ENCODE assay signal across 15 cellular contexts in the genomic region with DNA sequence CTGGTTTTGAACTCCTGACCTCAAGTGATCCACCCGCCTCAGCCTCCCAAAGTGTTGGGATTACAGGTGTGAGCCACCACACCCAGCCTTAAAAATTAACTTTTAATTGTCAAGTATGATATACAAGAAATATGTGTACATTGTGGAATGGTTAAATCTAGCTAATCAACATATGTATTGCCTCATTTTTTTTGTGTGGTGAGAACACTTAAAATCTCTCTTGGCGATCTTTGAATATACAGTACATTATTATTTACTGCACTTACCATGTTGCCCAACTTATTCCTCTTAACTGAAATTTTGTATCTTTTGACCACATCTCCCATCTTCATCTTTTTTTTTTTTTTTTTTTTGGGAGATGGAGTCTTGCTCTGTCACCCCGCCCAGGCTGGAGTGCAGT. TPM values are rescaled to one million over a fixed set of nuclear protein-coding genes. Genes with fewer than 3 reads are reported as not detected.
DNase-seq lines count a peak whose midpoint lies in the region; ATAC-seq and TF ChIP-seq lines count a peak whose summit lies in the region.
"Had no signal": no experiment of that assay in that cellular context is flagged by ENCODE, and none has a peak within 500 bp of the region (broad histone marks: within the 10 kb centered on the region; RNA-seq: fewer than 3 reads in every experiment).

No MANE protein-coding gene starts in this region.

- H2BK20ac ChIP-seq in IMR-90 (ENCODE audit: low read depth, low read length) = no peak overlapping the region

- H3K4ac ChIP-seq in IMR-90 (ENCODE audit: low read depth, low read length) = 0 out of 2 replicates have a peak overlapping the region, but pooled peaks have one; percentile 13

- no peaks in the 10 kb centered on the region for H3K27me3 ChIP-seq in IMR-90 (ENCODE audit: control insufficient read depth, insufficient read depth, low read length)
- H3K27me3 ChIP-seq in ascending aorta = no peaks in the 10 kb centered on the region
- H3K27me3 ChIP-seq in liver (ENCODE audit: control insufficient read depth in 4 of 4, insufficient read depth in 4 of 4, low read length in 3 of 4) = no peaks in the 10 kb centered on the region
- H3K27me3 ChIP-seq in tibial artery = no peaks in the 10 kb centered on the region
- H3K27me3 ChIP-seq: body of pancreas, testis had no signal

- no peak overlapping the region for H3K9ac ChIP-seq in IMR-90 (ENCODE audit: low read depth, low read length)
- no peak overlapping the region for H3K9ac ChIP-seq in liver (ENCODE audit: low read depth in 1 of 2, low read length in 2 of 2)

- peaks cover 16% of the 10 kb centered on the region for H3K9me1 ChIP-seq in IMR-90 (ENCODE audit: insufficient read depth, low read length)

- TF ChIP-seq RAD21 in IMR-90 (IDR thresholded peaks at IDR 0.05; ENCODE audit: low read length) (no peak), liver (IDR thresholded peaks at IDR 0.05) (no peak)

- no peak overlapping the region for H4K91ac ChIP-seq in IMR-90 (ENCODE audit: insufficient read depth, low read depth, low read length)

- no peak overlapping the region for H2BK120ac ChIP-seq in IMR-90 (ENCODE audit: low read depth, low read length)

- H3K36me3 ChIP-seq in IMR-90 (ENCODE audit: control insufficient read depth, insufficient read depth, low read length) = peaks cover 2% of the 10 kb centered on the region
- peaks cover under 1 to 10% of the 10 kb centered on the region in 2 donors for H3K36me3 ChIP-seq in ascending aorta
- H3K36me3 ChIP-seq in liver (ENCODE audit: control insufficient read depth in 4 of 4, insufficient read depth in 3 of 4, low read depth in 1 of 4, low read length in 3 of 4) = peaks cover 0 to 1% (median under 1%) of the 10 kb centered on the region in 4 donors
- peaks cover 0 to 1% (median 0%) of the 10 kb centered on the region in 3 donors for H3K36me3 ChIP-seq in tibial artery

- H2AFZ ChIP-seq in IMR-90 (replicated peaks; ENCODE audit: low read length, poor library complexity) = no peak overlapping the region

- WGBS in IMR-90 (ENCODE audit: extremely low coverage in 2 of 2, insufficient read length in 1 of 2), 2 experiments = no CpG with 5 or more reads among the region's 3 CpGs
- WGBS in liver = 94% methylated on average over 3 of the region's 3 CpGs

- H2BK15ac ChIP-seq in IMR-90 (ENCODE audit: low read depth, low read length) = no peak overlapping the region

- H3K27ac ChIP-seq in IMR-90 (ENCODE audit: insufficient read depth, low read length) (peak overlapping the region; percentile 60; the same call in 1 of the 2 replicates), ascending aorta (peak overlapping the region; percentile 87 to 92), liver (ENCODE audit: low read depth in 1 of 2, low read length in 2 of 2) (peak overlapping the region; percentile 58 to 75), tibial artery (peak overlapping the region; percentile 75 to 81)
- H3K27ac ChIP-seq: SK-N-MC had no signal

- BruUV-seq in IMR-90 (replicated peaks; lab: Mats Ljungman, UMichigan) = no TSS peak

- no peak overlapping the region for H2AK5ac ChIP-seq in IMR-90 (ENCODE audit: low read depth, low read length)

- POLR2A ChIA-PET in IMR-90 (lab: Charles Lee; ENCODE audit: unreplicated experiment) = no interaction called here

- H3K23ac ChIP-seq in IMR-90 (ENCODE audit: low read depth, low read length) = no peak overlapping the region

- TF ChIP-seq CTCF in IMR-90 (conservative IDR thresholded peaks at IDR 0.05; ENCODE audit: low read depth, low read length) = no peak
- TF ChIP-seq CTCF in ascending aorta (IDR thresholded peaks at IDR 0.05) = no peak
- no peak for TF ChIP-seq CTCF in liver (IDR thresholded peaks at IDR 0.05; ENCODE audit: low read depth, low read length, missing input control)
- no peak for TF ChIP-seq CTCF in tibial artery (IDR thresholded peaks at IDR 0.05)

- peaks cover 14% of the 10 kb centered on the region for H3K4me1 ChIP-seq in IMR-90 (ENCODE audit: control insufficient read depth, insufficient read depth, low read length)
- peaks cover 15 to 52% of the 10 kb centered on the region in 2 donors for H3K4me1 ChIP-seq in ascending aorta
- H3K4me1 ChIP-seq in liver (ENCODE audit: control insufficient read depth in 4 of 4, insufficient read depth in 4 of 4, low read length in 3 of 4) = peaks cover 20 to 49% (median 45%) of the 10 kb centered on the region in 4 donors
- H3K4me1 ChIP-seq in tibial artery = peaks cover 0 to 95% (median 40%) of the 10 kb centered on the region in 4 donors

- TF ChIP-seq POLR2A in IMR-90 (IDR thresholded peaks at IDR 0.05; ENCODE audit: low read depth, low read length) = no peak

- in situ Hi-C loops in IMR-90 (cut with MboI; ENCODE audit: low sequenced_read_pairs) = no loop called here

- dilution Hi-C loops in IMR-90 (cut with HindIII; ENCODE audit: low sequenced_read_pairs, unreplicated experiment) = no loop called here

- H4K20me1 ChIP-seq in IMR-90 (ENCODE audit: insufficient read depth, low read length) = peaks cover 78% of the 10 kb centered on the region

- H3K79me1 ChIP-seq in IMR-90 (ENCODE audit: low read depth in 1 of 2, low read length in 2 of 2) = peaks cover 0 to 52% of the 10 kb centered on the region in 2 experiments; a peak in 2 of 4 replicates

- peak overlapping the region; percentile 79 for H2BK5ac ChIP-seq in IMR-90 (ENCODE audit: low read depth, low read length, poor library complexity, severe bottlenecking)

- no peak overlapping the region for H3K14ac ChIP-seq in IMR-90 (replicated peaks; ENCODE audit: low read depth, low read length)

- intact Hi-C loops in IMR-90 (cut with micrococcal nuclease) = no loop called here
- intact Hi-C loops in ascending aorta (cut with DNase I) = no loop called here
- intact Hi-C loops in tibial artery (cut with DNase I; ENCODE audit: low total_unique reads) = no loop called here
- intact Hi-C loops in posterior vena cava (cut with DNase I) = no loop called here

- H2AK9ac ChIP-seq in IMR-90 (replicated peaks; ENCODE audit: low read depth, low read length, poor library complexity) = no peak overlapping the region

- no peak overlapping the region for H3K56ac ChIP-seq in IMR-90 (ENCODE audit: extremely low read depth, insufficient read depth, low read length)

- no peak overlapping the region for H4K8ac ChIP-seq in IMR-90 (ENCODE audit: low read depth in 2 of 2, low read length in 2 of 2)

- H4K5ac ChIP-seq in IMR-90 (ENCODE audit: low read depth, low read length) = no peak overlapping the region

- CTCF ChIA-PET in IMR-90 (lab: Yijun Ruan, JAX) = interaction anchor here (0.6 kb wide), 1 partner anchor 9 kb away, joined by 4 read pairs; no protein-coding TSS in a partner anchor

- ATAC-seq in IMR-90 (ENCODE audit: low read depth) (no peak), HG03378 (IDR thresholded peaks at IDR 0.05; ENCODE audit: unreplicated experiment) (no peak)
- ATAC-seq: CD8-positive, alpha-beta T cell had no signal

- no peak overlapping the region for H3K18ac ChIP-seq in IMR-90 (ENCODE audit: low read depth, low read length)

- H3K4me3 ChIP-seq in IMR-90 (ENCODE audit: insufficient read depth, low read depth, low read length) (no peak overlapping the region), ascending aorta (no peak overlapping the region), liver (ENCODE audit: low read depth in 1 of 3, low read length in 3 of 3) (no peak overlapping the region), tibial artery (no peak overlapping the region)
- H3K4me3 ChIP-seq: body of pancreas, SK-N-MC, testis had no signal

- H3K9me3 ChIP-seq in IMR-90 (ENCODE audit: control insufficient read depth, insufficient read depth, low read length) (no peaks in the 10 kb centered on the region), ascending aorta (no peaks in the 10 kb centered on the region), liver (ENCODE audit: control insufficient read depth in 4 of 4, low read length in 3 of 4) (no peaks in the 10 kb centered on the region), tibial artery (no peaks in the 10 kb centered on the region)
- H3K9me3 ChIP-seq: body of pancreas, testis had no signal

- DNase-seq in IMR-90 (no peak), ascending aorta (ENCODE audit: low spot score in 2 of 2) (no peak), tibial artery (no peak), globus pallidus (ENCODE audit: low spot score) (no peak), posterior vena cava (ENCODE audit: low spot score) (no peak)
- DNase-seq: activated CD4-positive, alpha-beta memory T cell treated with anti-CD3 and anti-CD28 coated beads for 36 hours; body of pancreas; CD8-positive, alpha-beta T cell; effector CD8-positive, alpha-beta T cell; MM.1S; NCI-H2107; testis had no signal

- no peak overlapping the region for H3K4me2 ChIP-seq in IMR-90 (ENCODE audit: low read depth, low read length)

TF ChIP-seq in IMR-90, 13 proteins besides CTCF, POLR2A, EP300 and RAD21 (continues in another document):
- TF ChIP-seq RCOR1 (IDR thresholded peaks at IDR 0.05; ENCODE audit: insufficient replicate concordance, low read length) (no peak), RFX5 (IDR thresholded peaks at IDR 0.05; ENCODE audit: low read depth, low read length) (no peak)

TF ChIP-seq in liver, 16 proteins besides CTCF, POLR2A, EP300 and RAD21 (continues in another document):
- TF ChIP-seq TAF1 (conservative IDR thresholded peaks at IDR 0.05) (no peak), FOXA2 (IDR thresholded peaks at IDR 0.05) (no peak), EGR1 (IDR thresholded peaks at IDR 0.05; ENCODE audit: low read depth in 2 of 2) (no peak), RXRA (IDR thresholded peaks at IDR 0.05) (no peak), GABPA (IDR thresholded peaks at IDR 0.05 in 1 of 2, conservative IDR thresholded peaks at IDR 0.05 in 1 of 2) (no peak)

RNA-seq across cellular contexts. Expression of a gene that starts 23.3 kb away (rescaled TPM):
- total RNA-seq in IMR-90 (2012; rRNA removed) (66.5 and 73.9 TPM in 2 replicates), ascending aorta (39.5 TPM), liver (10 to 100 TPM; 48.9 to 55.1 TPM), posterior vena cava (10 to 100 TPM; 76.6 to 79.1 TPM)
- polyA plus RNA-seq in IMR-90 (2012; rRNA removed) (48.9 and 60.6 TPM in 2 replicates), liver (10 to 100 TPM; 21.3 to 42.8 TPM)
- polyA plus RNA-seq in IMR-90 (2012; cell fraction: cytosol; rRNA removed) = 13.2 and 15.1 TPM in 2 replicates
- polyA plus RNA-seq in IMR-90 (2012; cell fraction: nucleus; rRNA removed; ENCODE audit: low replicate concordance) = 11.6 and 41.9 TPM in 2 replicates

RNA-seq across cellular contexts. Expression of a gene that starts 58.6 kb away (rescaled TPM):
- total RNA-seq in IMR-90 (2012; rRNA removed) (1.8 and 1.9 TPM in 2 replicates), ascending aorta (1.3 TPM), liver (1 to 10 TPM in 1 of 2 donors, under 1 TPM in 1; 0.47 to 1.0 TPM), posterior vena cava (1 to 10 TPM; 1.6 to 2.8 TPM)
- polyA plus RNA-seq in IMR-90 (2012; rRNA removed) (11.0 and 11.9 TPM in 2 replicates), liver (under 1 TPM; 0.29 to 0.36 TPM)
- 2.6 and 2.9 TPM in 2 replicates for polyA plus RNA-seq in IMR-90 (2012; cell fraction: cytosol; rRNA removed)
- polyA plus RNA-seq in IMR-90 (2012; cell fraction: nucleus; rRNA removed; ENCODE audit: low replicate concordance) = 65.3 and 92.1 TPM in 2 replicates
